18 cellular contexts compared by ENCODE assay signal in genomic region chr4:150087007-150087406, GRCh38.
"Had no signal": no experiment of that assay in that cellular context is flagged by ENCODE, and none has a peak within 500 bp of the region (broad histone marks: within the 10 kb centered on the region; RNA-seq: fewer than 3 reads in every experiment).

No MANE protein-coding gene starts in this region.

- H3K4me3 ChIP-seq: neural progenitor cell, ovary, spleen, tibial artery had no signal

- H3K27me3 ChIP-seq: ovary, spleen, tibial artery had no signal

- H3K9me3 ChIP-seq: ovary, spleen, tibial artery had no signal

- H3K4me1 ChIP-seq: neural progenitor cell, spleen had no signal

- ATAC-seq: effector memory CD8-positive, alpha-beta T cell; left lobe of liver; natural killer cell treated with Interleukin-12 subunit alpha and Interleukin-12 subunit beta and Interleukin-15 and Interleukin-18, amount 100 ng/mL, for 72 hours; sciatic nerve; stimulated activated memory B cell treated with anti-CD40 and anti-IgM and Interleukin-4, amounts not matched to agents 10 μg/mL and 1 μg/mL and 100 μg/mL, for 72 hours had no signal

- H3K36me3 ChIP-seq: neural progenitor cell, ovary, spleen, tibial artery had no signal

- H3K27ac ChIP-seq: neural progenitor cell, ovary, spleen, tibial artery had no signal

- DNase-seq: effector memory CD8-positive, alpha-beta T cell; foreskin melanocyte; head of caudate nucleus; hippocampal formation; mammary epithelial cell; nucleus accumbens; ovary; retina; spleen; stimulated activated CD4-positive, alpha-beta T cell treated with anti-CD3 and anti-CD28 coated beads, Interleukin-15, amount 100 ng/mL, for 24 hours; stimulated activated CD4-positive, alpha-beta T cell treated with anti-CD3 and anti-CD28 coated beads, Interleukin-1b, Interleukin-23, amount 100 ng/mL, for 48 hours; stimulated activated CD4-positive, alpha-beta T cell treated with anti-CD3 and anti-CD28 coated beads, Interleukin-4, amount 100 ng/mL, for 24 hours; tibial artery had no signal
